In the genomic region with DNA sequence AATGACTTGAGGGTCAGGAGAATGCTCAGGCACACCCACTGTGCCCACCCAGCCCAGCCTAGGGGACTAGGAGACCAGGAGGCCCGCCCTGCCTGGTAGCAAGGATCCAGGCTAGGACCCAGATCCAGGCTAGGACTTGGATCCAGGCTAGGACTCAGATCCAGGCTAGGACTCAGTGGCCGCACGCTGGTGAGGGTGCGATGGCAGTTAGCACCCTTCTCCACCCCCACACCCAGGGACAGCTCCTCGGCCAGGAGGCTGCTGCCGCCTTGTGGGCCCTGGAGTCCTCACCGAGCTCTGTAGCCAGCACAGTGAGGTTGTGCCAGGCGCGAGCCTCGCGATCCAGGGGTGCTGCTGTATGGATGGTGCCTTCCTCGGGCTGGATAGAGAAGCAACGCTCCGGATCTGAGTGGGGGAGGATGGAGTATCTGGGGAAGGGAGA, we compare ENCODE assay signal across 12 cellular contexts. TPM values are rescaled to one million over a fixed set of nuclear protein-coding genes. Genes with fewer than 3 reads are reported as not detected.
A peak's percentile ranks its signal among the peaks of the same experiment; 100 is the strongest.
DNase-seq lines count a peak whose midpoint lies in the region; ATAC-seq and TF ChIP-seq lines count a peak whose summit lies in the region.
"Had no signal": no experiment of that assay in that cellular context is flagged by ENCODE, and none has a peak within 500 bp of the region (broad histone marks: within the 10 kb centered on the region; RNA-seq: fewer than 3 reads in every experiment).

No MANE protein-coding gene starts in this region.

- H3K27ac Mint-ChIP-seq in brain: peak overlapping the region in 4 of 5 experiments; percentile 10 to 95 (median 16)
- H3K27ac Mint-ChIP-seq: activated naive CD4-positive, alpha-beta T cell treated with anti-CD3 and anti-CD28 coated beads, Interleukin-2, amount 10 ng/mL, durations not matched to agents 7 days and 5 days; stimulated activated memory B cell treated with anti-CD40 and anti-IgM and Interleukin-4, amounts not matched to agents 10 μg/mL and 1 μg/mL and 100 μg/mL, for 72 hours had no signal

- peaks cover 26% of the 10 kb centered on the region for H3K4me1 Mint-ChIP-seq in brain

- H3K27me3 Mint-ChIP-seq in brain: peaks cover 13% of the 10 kb centered on the region

- no peaks in the 10 kb centered on the region for H3K9me3 Mint-ChIP-seq in brain
- H3K9me3 Mint-ChIP-seq: activated naive CD4-positive, alpha-beta T cell treated with anti-CD3 and anti-CD28 coated beads, Interleukin-2, amount 10 ng/mL, durations not matched to agents 7 days and 5 days; stimulated activated memory B cell treated with anti-CD40 and anti-IgM and Interleukin-4, amounts not matched to agents 10 μg/mL and 1 μg/mL and 100 μg/mL, for 72 hours had no signal

- DNase-seq in H7 (peak; percentile 86), left kidney (ENCODE audit: low read depth, low spot score) (peak; percentile 58), C1 segment of cervical spinal cord (lab: John Stamatoyannopoulos, UW) (no peak), midbrain (lab: John Stamatoyannopoulos, UW) (no peak)
- DNase-seq: activated CD4-positive, alpha-beta T cell treated with anti-CD3 and anti-CD28 coated beads for 48 hours; activated naive CD4-positive, alpha-beta T cell treated with anti-CD3 and anti-CD28 coated beads, Interleukin-2, amount 10 ng/mL, durations not matched to agents 7 days and 5 days; effector CD4-positive, alpha-beta T cell; NCI-H526 had no signal

- peaks cover 11% of the 10 kb centered on the region for H3K36me3 Mint-ChIP-seq in brain
- H3K36me3 Mint-ChIP-seq: activated naive CD4-positive, alpha-beta T cell treated with anti-CD3 and anti-CD28 coated beads, Interleukin-2, amount 10 ng/mL, durations not matched to agents 7 days and 5 days; stimulated activated memory B cell treated with anti-CD40 and anti-IgM and Interleukin-4, amounts not matched to agents 10 μg/mL and 1 μg/mL and 100 μg/mL, for 72 hours had no signal

- peaks cover 3% of the 10 kb centered on the region; the same call in 1 of the 2 replicates for H3K36me3 ChIP-seq in H7 (replicated peaks; ENCODE audit: control insufficient read depth, insufficient read depth, low read length)

- no peak overlapping the region for H3K4me3 ChIP-seq in H7 (ENCODE audit: insufficient read depth, low read depth, low read length)

- no peak for ATAC-seq in GM21423 (IDR thresholded peaks at IDR 0.05; ENCODE audit: unreplicated experiment)
- ATAC-seq: stimulated activated memory B cell treated with anti-CD40 and anti-IgM and Interleukin-4, amounts not matched to agents 10 μg/mL and 1 μg/mL and 100 μg/mL, for 72 hours had no signal

- peak overlapping the region in 1 of 5 experiments; percentile 39 for H3K4me3 Mint-ChIP-seq in brain
- H3K4me3 Mint-ChIP-seq: activated naive CD4-positive, alpha-beta T cell treated with anti-CD3 and anti-CD28 coated beads, Interleukin-2, amount 10 ng/mL, durations not matched to agents 7 days and 5 days; stimulated activated memory B cell treated with anti-CD40 and anti-IgM and Interleukin-4, amounts not matched to agents 10 μg/mL and 1 μg/mL and 100 μg/mL, for 72 hours had no signal

- no peak for TF ChIP-seq CTCF in brain (conservative IDR thresholded peaks at IDR 0.05)

- peaks cover 7% of the 10 kb centered on the region for H3K27me3 ChIP-seq in H7 (ENCODE audit: control insufficient read depth, insufficient read depth, low read length)

RNA-seq across cellular contexts. Expression of gene CDH24, which starts 5.1 kb away (rescaled TPM):
- total RNA-seq in H7 (2014; rRNA removed; shearing (Covaris generic)): 9.7 and 12.3 TPM in 2 replicates
- polyA plus RNA-seq in brain (ENCODE audit: insufficient read depth, low read depth, low replicate concordance): 18.8 TPM

RNA-seq across cellular contexts. Expression of gene PSMB11, which starts 10.2 kb away (rescaled TPM):
- total RNA-seq in H7 (2014; rRNA removed; shearing (Covaris generic)): not detected in 2 replicates
- not detected for polyA plus RNA-seq in brain (ENCODE audit: insufficient read depth, low read depth, low replicate concordance)
- polyA plus RNA-seq: neural cell had no signal

RNA-seq across cellular contexts. Expression of gene PSMB5, which starts 17.5 kb away (rescaled TPM):
- total RNA-seq in H7 (2014; rRNA removed; shearing (Covaris generic)): 262 and 328 TPM in 2 replicates
- 234 TPM for polyA plus RNA-seq in brain (ENCODE audit: insufficient read depth, low read depth, low replicate concordance)

RNA-seq across cellular contexts. Expression of gene C14orf93, which starts 42.3 kb away (rescaled TPM):
- 13.2 and 16.9 TPM in 2 replicates for total RNA-seq in H7 (2014; rRNA removed; shearing (Covaris generic))
- polyA plus RNA-seq in brain (ENCODE audit: insufficient read depth, low read depth, low replicate concordance): 37.3 TPM

RNA-seq across cellular contexts. Expression of gene ACIN1, which starts 42.7 kb away (rescaled TPM):
- total RNA-seq in H7 (2014; rRNA removed; shearing (Covaris generic)): 83.4 and 89.5 TPM in 2 replicates
- 81.8 TPM for polyA plus RNA-seq in brain (ENCODE audit: insufficient read depth, low read depth, low replicate concordance)

Comparison
In these comparisons a context has a peak if more than half of its experiments do, and no peak if none do; other contexts are left out.
1. DNase-seq: peak in H7 (single experiment) and left kidney (single experiment); none in C1 segment of cervical spinal cord (0 of 14) and midbrain (single experiment).